ENCODE assay signal across 8 cellular contexts in the genomic region with DNA sequence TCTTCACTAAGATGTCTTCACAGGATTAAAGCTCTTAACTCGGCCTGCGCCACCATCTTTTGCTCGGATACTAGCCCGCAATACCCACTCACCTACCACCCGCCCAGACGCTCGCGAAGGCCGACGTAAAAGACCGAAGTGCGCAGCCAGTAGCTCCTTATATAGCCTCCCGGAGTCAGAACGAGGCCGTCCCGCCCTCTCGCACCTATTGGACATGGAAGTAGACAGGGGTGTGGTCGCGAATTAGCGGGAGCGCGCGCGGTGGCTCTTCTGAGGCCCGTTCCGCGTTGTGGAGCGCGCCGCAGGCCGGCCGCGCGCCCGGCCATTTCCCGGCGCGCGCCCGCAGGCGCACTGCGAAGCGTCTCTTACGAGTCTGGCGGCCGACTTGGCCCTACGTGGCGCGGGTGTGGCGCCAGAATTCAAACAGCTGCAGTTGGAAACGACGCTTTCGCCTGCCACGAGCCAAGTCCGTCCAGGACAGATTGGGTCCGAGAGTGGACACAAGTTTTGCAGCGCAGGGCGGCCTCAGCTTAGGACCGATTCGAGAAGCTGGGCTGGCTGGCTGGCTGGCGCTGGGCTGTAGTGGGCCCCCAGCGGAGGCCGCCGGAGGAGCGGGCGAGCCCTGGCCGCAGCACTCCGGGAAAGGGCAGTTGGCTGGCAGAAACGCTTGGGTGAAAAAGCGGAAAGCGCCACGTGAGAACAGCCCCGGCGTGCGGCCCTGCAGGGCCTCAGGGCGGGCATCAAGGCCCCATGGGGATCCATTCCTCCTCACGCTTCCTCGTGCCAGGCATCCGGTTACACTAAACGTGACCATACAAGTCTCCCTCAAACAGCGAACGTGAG. TPM values are rescaled to one million over a fixed set of nuclear protein-coding genes. Genes with fewer than 3 reads are reported as not detected.
DNase-seq lines count a peak whose midpoint lies in the region; ATAC-seq, FAIRE-seq and TF ChIP-seq lines count a peak whose summit lies in the region.

No MANE protein-coding gene starts in this region.

- H3K27me3 Mint-ChIP-seq in progenitor cell of endocrine pancreas = no peaks in the 10 kb centered on the region

- ATAC-seq in HG02840 (IDR thresholded peaks at IDR 0.05; ENCODE audit: low FRiP score, unreplicated experiment) (peak; percentile 86), left cardiac atrium (peak; percentile 98)

- TF ChIP-seq POLR2A in GM12892 (IDR thresholded peaks at IDR 0.05; ENCODE audit: low read depth, low read length) = peak; percentile 100

- H3K4me1 Mint-ChIP-seq in progenitor cell of endocrine pancreas (ENCODE audit: low read depth) = peaks cover 17% of the 10 kb centered on the region

- peaks cover 12% of the 10 kb centered on the region for H3K36me3 Mint-ChIP-seq in progenitor cell of endocrine pancreas (ENCODE audit: insufficient read depth)

- H3K4me3 Mint-ChIP-seq in progenitor cell of endocrine pancreas (ENCODE audit: low read depth) = peak overlapping the region; percentile 95

- H3K27ac Mint-ChIP-seq in progenitor cell of endocrine pancreas = peak overlapping the region; percentile 98

- intact Hi-C loops in left cardiac atrium (cut with DNase I) = loop anchor here (1.0 to 5.0 kb wide), 3 partner anchors 36 to 87 kb away; partner anchors contain the start of genes SNX14 (in 1 of the 2) and SYNCRIP (in 1 of the 2)

- peak; percentile 95 for FAIRE-seq in GM12892 (lab: Jason Lieb, UNC)

- DNase-seq in GM12892 (ENCODE audit: insufficient read length) (peak; percentile 80), NCI-H1436 (lab: John Stamatoyannopoulos, UW) (peak; percentile 98), SW480 (ENCODE audit: low spot score) (peak; percentile 97), amniotic epithelial cell (ENCODE audit: low read depth) (peak; percentile 97), left cardiac atrium (peak; percentile 98), progenitor cell of endocrine pancreas (ENCODE audit: low spot score, unreplicated experiment) (peak; percentile 95), ureter (ENCODE audit: low spot score) (peak; percentile 99)

- peaks cover 3% of the 10 kb centered on the region for H3K9me3 Mint-ChIP-seq in progenitor cell of endocrine pancreas (ENCODE audit: low read depth)

- no peak for TF ChIP-seq CTCF in progenitor cell of endocrine pancreas (IDR thresholded peaks at IDR 0.05; ENCODE audit: unreplicated experiment)

RNA-seq across cellular contexts. Expression of gene SYNCRIP, which starts 36.1 kb away (rescaled TPM):
- 95.0 TPM for polyA plus RNA-seq in GM12892 (2012; ENCODE audit: missing spikeins)
- 10 to 100 TPM; 48.7 to 84.9 TPM for total RNA-seq in left cardiac atrium
- total RNA-seq in progenitor cell of endocrine pancreas = 127 and 136 TPM in 2 replicates
- total RNA-seq in ureter = 124 TPM

Comparison
In these comparisons a context has a peak if more than half of its experiments do, and no peak if none do; other contexts are left out.
1. Peak in every context shown above with its lines: DNase-seq and ATAC-seq.